Comparison of ENCODE assay signal across 1 cellular context in the genomic region with DNA sequence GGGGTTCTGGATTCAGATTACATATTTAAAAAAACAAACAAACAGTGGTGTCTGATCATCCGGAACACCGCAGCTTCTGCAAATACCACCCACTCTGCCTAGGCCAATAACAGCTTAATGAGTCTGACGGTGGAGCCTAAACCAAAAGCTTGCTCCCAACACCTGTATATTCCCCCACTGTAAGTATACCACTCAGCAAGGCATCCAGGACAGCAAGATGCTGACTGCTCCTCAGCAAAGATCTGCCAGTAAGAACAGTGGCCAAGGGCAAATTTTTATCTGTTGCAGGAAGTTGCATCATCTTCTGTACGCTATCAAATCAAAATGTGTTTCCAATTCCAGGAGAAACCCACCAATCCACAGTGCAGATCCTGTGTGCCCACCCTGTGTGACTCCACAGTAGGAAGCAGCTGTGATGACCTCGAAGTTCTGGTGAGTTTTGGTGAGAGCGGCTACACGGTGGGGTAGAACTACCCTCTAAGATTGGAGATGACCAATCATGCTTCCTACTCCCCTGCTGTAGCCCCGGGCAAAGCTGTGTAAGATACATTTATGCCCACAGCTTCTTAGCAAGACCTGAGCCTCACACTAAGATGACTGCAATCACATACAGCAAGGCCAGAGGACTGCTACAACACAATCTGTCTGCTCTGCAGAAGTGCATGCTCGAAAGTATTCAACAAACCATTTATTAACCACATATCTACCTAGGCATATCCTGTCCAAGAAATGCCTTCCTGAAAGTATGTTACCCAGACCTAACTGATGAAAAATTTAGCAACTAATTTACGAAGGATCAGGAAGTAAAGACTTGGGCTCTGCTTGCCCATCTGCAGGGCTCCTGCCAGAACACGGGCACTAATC.
TF ChIP-seq lines count a peak whose summit lies in the region.

No MANE protein-coding gene starts in this region.

TF ChIP-seq in HepG2, 621 proteins besides CTCF, POLR2A, EP300 and RAD21 (continued from another document):
- TF ChIP-seq, protein P1, sequence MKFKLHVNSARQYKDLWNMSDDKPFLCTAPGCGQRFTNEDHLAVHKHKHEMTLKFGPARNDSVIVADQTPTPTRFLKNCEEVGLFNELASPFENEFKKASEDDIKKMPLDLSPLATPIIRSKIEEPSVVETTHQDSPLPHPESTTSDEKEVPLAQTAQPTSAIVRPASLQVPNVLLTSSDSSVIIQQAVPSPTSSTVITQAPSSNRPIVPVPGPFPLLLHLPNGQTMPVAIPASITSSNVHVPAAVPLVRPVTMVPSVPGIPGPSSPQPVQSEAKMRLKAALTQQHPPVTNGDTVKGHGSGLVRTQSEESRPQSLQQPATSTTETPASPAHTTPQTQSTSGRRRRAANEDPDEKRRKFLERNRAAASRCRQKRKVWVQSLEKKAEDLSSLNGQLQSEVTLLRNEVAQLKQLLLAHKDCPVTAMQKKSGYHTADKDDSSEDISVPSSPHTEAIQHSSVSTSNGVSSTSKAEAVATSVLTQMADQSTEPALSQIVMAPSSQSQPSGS (CRISPR knock-in tag; IDR thresholded peaks at IDR 0.05) = no peak
- TF ChIP-seq, protein P2, sequence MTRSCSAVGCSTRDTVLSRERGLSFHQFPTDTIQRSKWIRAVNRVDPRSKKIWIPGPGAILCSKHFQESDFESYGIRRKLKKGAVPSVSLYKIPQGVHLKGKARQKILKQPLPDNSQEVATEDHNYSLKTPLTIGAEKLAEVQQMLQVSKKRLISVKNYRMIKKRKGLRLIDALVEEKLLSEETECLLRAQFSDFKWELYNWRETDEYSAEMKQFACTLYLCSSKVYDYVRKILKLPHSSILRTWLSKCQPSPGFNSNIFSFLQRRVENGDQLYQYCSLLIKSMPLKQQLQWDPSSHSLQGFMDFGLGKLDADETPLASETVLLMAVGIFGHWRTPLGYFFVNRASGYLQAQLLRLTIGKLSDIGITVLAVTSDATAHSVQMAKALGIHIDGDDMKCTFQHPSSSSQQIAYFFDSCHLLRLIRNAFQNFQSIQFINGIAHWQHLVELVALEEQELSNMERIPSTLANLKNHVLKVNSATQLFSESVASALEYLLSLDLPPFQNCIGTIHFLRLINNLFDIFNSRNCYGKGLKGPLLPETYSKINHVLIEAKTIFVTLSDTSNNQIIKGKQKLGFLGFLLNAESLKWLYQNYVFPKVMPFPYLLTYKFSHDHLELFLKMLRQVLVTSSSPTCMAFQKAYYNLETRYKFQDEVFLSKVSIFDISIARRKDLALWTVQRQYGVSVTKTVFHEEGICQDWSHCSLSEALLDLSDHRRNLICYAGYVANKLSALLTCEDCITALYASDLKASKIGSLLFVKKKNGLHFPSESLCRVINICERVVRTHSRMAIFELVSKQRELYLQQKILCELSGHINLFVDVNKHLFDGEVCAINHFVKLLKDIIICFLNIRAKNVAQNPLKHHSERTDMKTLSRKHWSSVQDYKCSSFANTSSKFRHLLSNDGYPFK (CRISPR knock-in tag; IDR thresholded peaks at IDR 0.05; ENCODE audit: borderline replicate concordance) = no peak
- TF ChIP-seq RFXANK (CRISPR knock-in tag; IDR thresholded peaks at IDR 0.05) (no peak), HDAC1 (CRISPR knock-in tag; IDR thresholded peaks at IDR 0.05) (no peak), ZNF724P (CRISPR knock-in tag; IDR thresholded peaks at IDR 0.05; ENCODE audit: borderline replicate concordance) (no peak), HES4 (CRISPR knock-in tag; IDR thresholded peaks at IDR 0.05; ENCODE audit: borderline replicate concordance) (no peak), ASH2L (IDR thresholded peaks at IDR 0.05; ENCODE audit: insufficient read length, low read depth, low read length) (no peak), SPEN (CRISPR knock-in tag; IDR thresholded peaks at IDR 0.05; ENCODE audit: low read depth) (no peak), ZNF777 (CRISPR knock-in tag; IDR thresholded peaks at IDR 0.05) (no peak), FOSL2 (CRISPR knock-in tag; IDR thresholded peaks at IDR 0.05) (no peak), ZNF10 (CRISPR knock-in tag; IDR thresholded peaks at IDR 0.05; ENCODE audit: borderline replicate concordance, low read depth) (no peak), MYNN (CRISPR knock-in tag; IDR thresholded peaks at IDR 0.05; ENCODE audit: low read depth) (no peak)
- TF ChIP-seq, protein P3, sequence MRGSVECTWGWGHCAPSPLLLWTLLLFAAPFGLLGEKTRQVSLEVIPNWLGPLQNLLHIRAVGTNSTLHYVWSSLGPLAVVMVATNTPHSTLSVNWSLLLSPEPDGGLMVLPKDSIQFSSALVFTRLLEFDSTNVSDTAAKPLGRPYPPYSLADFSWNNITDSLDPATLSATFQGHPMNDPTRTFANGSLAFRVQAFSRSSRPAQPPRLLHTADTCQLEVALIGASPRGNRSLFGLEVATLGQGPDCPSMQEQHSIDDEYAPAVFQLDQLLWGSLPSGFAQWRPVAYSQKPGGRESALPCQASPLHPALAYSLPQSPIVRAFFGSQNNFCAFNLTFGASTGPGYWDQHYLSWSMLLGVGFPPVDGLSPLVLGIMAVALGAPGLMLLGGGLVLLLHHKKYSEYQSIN (CRISPR knock-in tag; IDR thresholded peaks at IDR 0.05; ENCODE audit: borderline replicate concordance) = no peak
- TF ChIP-seq, protein P4, sequence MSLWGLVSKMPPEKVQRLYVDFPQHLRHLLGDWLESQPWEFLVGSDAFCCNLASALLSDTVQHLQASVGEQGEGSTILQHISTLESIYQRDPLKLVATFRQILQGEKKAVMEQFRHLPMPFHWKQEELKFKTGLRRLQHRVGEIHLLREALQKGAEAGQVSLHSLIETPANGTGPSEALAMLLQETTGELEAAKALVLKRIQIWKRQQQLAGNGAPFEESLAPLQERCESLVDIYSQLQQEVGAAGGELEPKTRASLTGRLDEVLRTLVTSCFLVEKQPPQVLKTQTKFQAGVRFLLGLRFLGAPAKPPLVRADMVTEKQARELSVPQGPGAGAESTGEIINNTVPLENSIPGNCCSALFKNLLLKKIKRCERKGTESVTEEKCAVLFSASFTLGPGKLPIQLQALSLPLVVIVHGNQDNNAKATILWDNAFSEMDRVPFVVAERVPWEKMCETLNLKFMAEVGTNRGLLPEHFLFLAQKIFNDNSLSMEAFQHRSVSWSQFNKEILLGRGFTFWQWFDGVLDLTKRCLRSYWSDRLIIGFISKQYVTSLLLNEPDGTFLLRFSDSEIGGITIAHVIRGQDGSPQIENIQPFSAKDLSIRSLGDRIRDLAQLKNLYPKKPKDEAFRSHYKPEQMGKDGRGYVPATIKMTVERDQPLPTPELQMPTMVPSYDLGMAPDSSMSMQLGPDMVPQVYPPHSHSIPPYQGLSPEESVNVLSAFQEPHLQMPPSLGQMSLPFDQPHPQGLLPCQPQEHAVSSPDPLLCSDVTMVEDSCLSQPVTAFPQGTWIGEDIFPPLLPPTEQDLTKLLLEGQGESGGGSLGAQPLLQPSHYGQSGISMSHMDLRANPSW (CRISPR knock-in tag; IDR thresholded peaks at IDR 0.05; ENCODE audit: borderline replicate concordance) = no peak
- TF ChIP-seq, protein P5, sequence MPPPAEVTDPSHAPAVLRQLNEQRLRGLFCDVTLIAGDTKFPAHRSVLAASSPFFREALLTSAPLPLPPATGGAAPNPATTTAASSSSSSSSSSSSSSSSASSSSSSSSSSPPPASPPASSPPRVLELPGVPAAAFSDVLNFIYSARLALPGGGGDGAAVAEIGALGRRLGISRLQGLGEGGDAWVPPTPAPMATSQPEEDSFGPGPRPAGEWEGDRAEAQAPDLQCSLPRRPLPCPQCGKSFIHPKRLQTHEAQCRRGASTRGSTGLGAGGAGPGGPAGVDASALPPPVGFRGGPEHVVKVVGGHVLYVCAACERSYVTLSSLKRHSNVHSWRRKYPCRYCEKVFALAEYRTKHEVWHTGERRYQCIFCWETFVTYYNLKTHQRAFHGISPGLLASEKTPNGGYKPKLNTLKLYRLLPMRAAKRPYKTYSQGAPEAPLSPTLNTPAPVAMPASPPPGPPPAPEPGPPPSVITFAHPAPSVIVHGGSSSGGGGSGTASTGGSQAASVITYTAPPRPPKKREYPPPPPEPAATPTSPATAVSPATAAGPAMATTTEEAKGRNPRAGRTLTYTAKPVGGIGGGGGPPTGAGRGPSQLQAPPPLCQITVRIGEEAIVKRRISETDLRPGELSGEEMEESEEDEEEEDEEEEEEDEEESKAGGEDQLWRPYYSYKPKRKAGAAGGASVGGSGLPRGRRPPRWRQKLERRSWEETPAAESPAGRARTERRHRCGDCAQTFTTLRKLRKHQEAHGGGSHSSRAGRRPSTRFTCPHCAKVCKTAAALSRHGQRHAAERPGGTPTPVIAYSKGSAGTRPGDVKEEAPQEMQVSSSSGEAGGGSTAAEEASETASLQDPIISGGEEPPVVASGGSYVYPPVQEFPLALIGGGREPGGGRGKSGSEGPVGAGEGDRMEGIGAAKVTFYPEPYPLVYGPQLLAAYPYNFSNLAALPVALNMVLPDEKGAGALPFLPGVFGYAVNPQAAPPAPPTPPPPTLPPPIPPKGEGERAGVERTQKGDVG (CRISPR knock-in tag; IDR thresholded peaks at IDR 0.05; ENCODE audit: borderline replicate concordance) = no peak
